14 cellular contexts compared by ENCODE assay signal in the genomic region with DNA sequence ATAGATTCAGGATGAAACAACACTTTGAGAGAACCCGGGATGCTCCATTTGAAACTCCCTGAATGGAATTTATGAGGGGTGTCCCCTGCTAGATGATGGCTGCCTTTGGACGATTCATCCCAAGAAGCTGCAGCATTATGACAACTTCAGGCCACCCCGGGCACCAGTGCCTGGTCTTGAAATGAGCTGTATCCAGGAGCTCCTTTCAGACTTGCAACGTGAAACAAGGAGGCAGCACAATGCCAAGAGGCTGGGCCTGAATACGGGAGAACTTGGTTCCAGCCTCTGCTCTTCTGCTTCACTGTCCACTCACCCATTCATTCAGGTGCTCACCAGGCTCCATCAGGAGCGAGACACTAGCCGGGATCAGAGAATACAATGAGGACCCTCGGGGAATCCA.
A peak's percentile ranks its signal among the peaks of the same experiment; 100 is the strongest.
DNase-seq lines count a peak whose midpoint lies in the region; ATAC-seq and TF ChIP-seq lines count a peak whose summit lies in the region.
"Had no signal": no experiment of that assay in that cellular context is flagged by ENCODE, and none has a peak within 500 bp of the region (broad histone marks: within the 10 kb centered on the region; RNA-seq: fewer than 3 reads in every experiment).

No MANE protein-coding gene starts in this region.

- no peak overlapping the region for H3K27ac ChIP-seq in neural progenitor cell
- H3K27ac ChIP-seq: breast epithelium had no signal

- H3K9me3 ChIP-seq in neural progenitor cell (ENCODE audit: low read depth) = no peaks in the 10 kb centered on the region
- H3K9me3 ChIP-seq: breast epithelium had no signal

- peak; percentile 50 for DNase-seq in activated CD4-positive, alpha-beta T cell treated with anti-CD3 and anti-CD28 coated beads for 36 hours
- no peak for DNase-seq in activated CD4-positive, alpha-beta T cell treated with anti-CD3 and anti-CD28 coated beads for 1 hour
- DNase-seq in activated naive CD8-positive, alpha-beta T cell treated with anti-CD3 and anti-CD28 coated beads, Interleukin-2, amount 50 U/mL, for 24 hours = no peak
- DNase-seq in neural progenitor cell (ENCODE audit: low spot score) = no peak
- DNase-seq in NCI-H2227 (lab: John Stamatoyannopoulos, UW; ENCODE audit: unreplicated experiment) = no peak
- DNase-seq in HPDE6-E6E7 (ENCODE audit: extremely low spot score) = no peak
- DNase-seq: Calu3, NCI-H2081, SIG-M5, substantia nigra had no signal

- intact Hi-C loops in activated CD4-positive, alpha-beta T cell treated with anti-CD3 and anti-CD28 coated beads for 36 hours (cut with DNase I, micrococcal nuclease) = loop anchor here (2.0 to 10.0 kb wide), 5 partner anchors 42 to 665 kb away; partner anchors contain the start of genes DUSP1 (in 1 of the 2) and UBTD2 (in 1 of the 2)

- ATAC-seq in activated CD4-positive, alpha-beta T cell treated with anti-CD3 and anti-CD28 coated beads for 36 hours = no peak
- no peak for ATAC-seq in activated naive CD8-positive, alpha-beta T cell treated with anti-CD3 and anti-CD28 coated beads, Interleukin-2, amount 50 U/mL, for 24 hours
- no peak for ATAC-seq in GM19023 (IDR thresholded peaks at IDR 0.05; ENCODE audit: unreplicated experiment)
- ATAC-seq: right cardiac atrium had no signal

- H3K4me1 Mint-ChIP-seq in activated CD4-positive, alpha-beta T cell treated with anti-CD3 and anti-CD28 coated beads for 36 hours = peaks cover 72% of the 10 kb centered on the region
- H3K4me1 Mint-ChIP-seq in IgD-negative memory B cell = peaks cover 37 to 39% (median 39%) of the 10 kb centered on the region in 3 donors
- H3K4me1 Mint-ChIP-seq in activated naive CD8-positive, alpha-beta T cell treated with anti-CD3 and anti-CD28 coated beads, Interleukin-2, amount 50 U/mL, for 24 hours = peaks cover 74% of the 10 kb centered on the region
- H3K4me1 Mint-ChIP-seq in neural progenitor cell = peaks cover 14% of the 10 kb centered on the region

- peaks cover 34% of the 10 kb centered on the region for H3K36me3 Mint-ChIP-seq in activated CD4-positive, alpha-beta T cell treated with anti-CD3 and anti-CD28 coated beads for 36 hours (ENCODE audit: low read depth)
- H3K36me3 Mint-ChIP-seq in IgD-negative memory B cell (peaks cover 7% of the 10 kb centered on the region), neural progenitor cell (no peaks in the 10 kb centered on the region)
- H3K36me3 Mint-ChIP-seq in activated naive CD8-positive, alpha-beta T cell treated with anti-CD3 and anti-CD28 coated beads, Interleukin-2, amount 50 U/mL, for 24 hours (ENCODE audit: low read depth) = peaks cover 22% of the 10 kb centered on the region

- no peak overlapping the region for H3K9ac ChIP-seq in neural progenitor cell

- H3K9me3 Mint-ChIP-seq in activated CD4-positive, alpha-beta T cell treated with anti-CD3 and anti-CD28 coated beads for 36 hours (ENCODE audit: low read depth) = no peaks in the 10 kb centered on the region
- H3K9me3 Mint-ChIP-seq in IgD-negative memory B cell = peaks cover 0 to 1% (median 0%) of the 10 kb centered on the region in 3 donors
- H3K9me3 Mint-ChIP-seq in activated naive CD8-positive, alpha-beta T cell treated with anti-CD3 and anti-CD28 coated beads, Interleukin-2, amount 50 U/mL, for 24 hours = peaks cover 1% of the 10 kb centered on the region
- no peaks in the 10 kb centered on the region for H3K9me3 Mint-ChIP-seq in neural progenitor cell

- no peaks in the 10 kb centered on the region for H3K27me3 Mint-ChIP-seq in activated CD4-positive, alpha-beta T cell treated with anti-CD3 and anti-CD28 coated beads for 36 hours
- H3K27me3 Mint-ChIP-seq in IgD-negative memory B cell (no peaks in the 10 kb centered on the region), neural progenitor cell (ENCODE audit: insufficient read depth, low read depth) (peaks cover 5% of the 10 kb centered on the region)
- peaks cover 1% of the 10 kb centered on the region for H3K27me3 Mint-ChIP-seq in activated naive CD8-positive, alpha-beta T cell treated with anti-CD3 and anti-CD28 coated beads, Interleukin-2, amount 50 U/mL, for 24 hours

- no peak overlapping the region for H2AFZ ChIP-seq in neural progenitor cell (replicated peaks)

- H3K27me3 ChIP-seq in neural progenitor cell = no peaks in the 10 kb centered on the region
- H3K27me3 ChIP-seq: breast epithelium had no signal

- H3K4me2 ChIP-seq in neural progenitor cell = no peak overlapping the region

- H3K4me3 Mint-ChIP-seq in activated CD4-positive, alpha-beta T cell treated with anti-CD3 and anti-CD28 coated beads for 36 hours = no peak overlapping the region
- peak overlapping the region in 2 of 4 donors; percentile 71 to 90 for H3K4me3 Mint-ChIP-seq in IgD-negative memory B cell
- H3K4me3 Mint-ChIP-seq in activated naive CD8-positive, alpha-beta T cell treated with anti-CD3 and anti-CD28 coated beads, Interleukin-2, amount 50 U/mL, for 24 hours = peak overlapping the region; percentile 19
- H3K4me3 Mint-ChIP-seq in neural progenitor cell = no peak overlapping the region

- no peaks in the 10 kb centered on the region for H3K36me3 ChIP-seq in neural progenitor cell
- H3K36me3 ChIP-seq: breast epithelium had no signal

- peak overlapping the region; percentile 91 for H3K27ac Mint-ChIP-seq in activated CD4-positive, alpha-beta T cell treated with anti-CD3 and anti-CD28 coated beads for 36 hours
- H3K27ac Mint-ChIP-seq in IgD-negative memory B cell = peak overlapping the region; percentile 93 to 98 (median 94)
- H3K27ac Mint-ChIP-seq in activated naive CD8-positive, alpha-beta T cell treated with anti-CD3 and anti-CD28 coated beads, Interleukin-2, amount 50 U/mL, for 24 hours = peak overlapping the region; percentile 90
- H3K27ac Mint-ChIP-seq in neural progenitor cell = peak overlapping the region; percentile 80

- H3K79me2 ChIP-seq in neural progenitor cell (ENCODE audit: low read depth) = no peaks in the 10 kb centered on the region

- peaks cover 14% of the 10 kb centered on the region for H3K4me1 ChIP-seq in neural progenitor cell

- H3F3A ChIP-seq in neural progenitor cell (ENCODE audit: low read depth) = peaks cover 9% of the 10 kb centered on the region

- no peak overlapping the region for H3K4me3 ChIP-seq in neural progenitor cell
- H3K4me3 ChIP-seq: breast epithelium had no signal

- CTCF ChIA-PET in activated CD4-positive, alpha-beta T cell treated with anti-CD3 and anti-CD28 coated beads for 36 hours (lab: Charles Lee) = interaction anchor here (0.6 to 6.5 kb wide), 7 partner anchors 14 to 171 kb away, joined by 3 to 51 read pairs (median 4); partner anchors contain the start of gene STK10

- H4K20me1 ChIP-seq in neural progenitor cell (ENCODE audit: low read depth) = no peaks in the 10 kb centered on the region

- TF ChIP-seq CTCF in neural progenitor cell (IDR thresholded peaks at IDR 0.05) = no peak

- POLR2A ChIA-PET in activated CD4-positive, alpha-beta T cell treated with anti-CD3 and anti-CD28 coated beads for 36 hours (lab: Charles Lee) = interaction anchor here (0.6 to 1.5 kb wide), 2 partner anchors 64 to 204 kb away, joined by 5 read pairs; no protein-coding TSS in a partner anchor
